In the genomic region with DNA sequence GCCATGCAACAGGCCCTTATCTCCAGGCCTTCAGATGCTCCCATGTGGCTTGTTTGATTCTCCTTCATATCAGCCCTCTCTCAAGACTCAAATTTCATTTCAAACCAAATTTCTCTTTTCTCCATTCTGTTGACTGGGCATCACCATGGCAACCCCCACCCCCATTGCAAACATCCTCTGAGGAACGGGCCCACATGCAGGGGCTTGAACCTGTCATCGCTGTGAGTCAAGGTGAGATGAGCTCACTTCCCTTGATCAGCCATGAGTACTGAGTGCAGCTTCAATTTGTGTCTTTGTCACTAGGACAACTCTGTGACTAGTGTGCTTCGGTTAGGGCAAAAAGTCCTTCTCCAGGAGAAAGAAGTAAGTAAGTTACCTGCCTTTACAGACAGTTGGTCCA, we compare ENCODE assay signal across 10 cellular contexts. TPM values are rescaled to one million over a fixed set of nuclear protein-coding genes. Genes with fewer than 3 reads are reported as not detected.
DNase-seq lines count a peak whose midpoint lies in the region; ATAC-seq and TF ChIP-seq lines count a peak whose summit lies in the region.
"Had no signal": no experiment of that assay in that cellular context is flagged by ENCODE, and none has a peak within 500 bp of the region (broad histone marks: within the 10 kb centered on the region; RNA-seq: fewer than 3 reads in every experiment).

No MANE protein-coding gene starts in this region.

- WGBS in SK-N-SH (ENCODE audit: low lambda C conversion rate), result 61% methylated on average over 3 of the region's 3 CpGs

- H4K20me1 ChIP-seq in SK-N-SH (ENCODE audit: insufficient read depth), result no peaks in the 10 kb centered on the region

- H3K79me2 ChIP-seq in SK-N-SH (ENCODE audit: insufficient read depth), result no peaks in the 10 kb centered on the region

- POLR2A ChIA-PET in SK-N-SH (lab: Yijun Ruan, JAX), result no interaction called here

- TF ChIP-seq EP300 in SK-N-SH (IDR thresholded peaks at IDR 0.05; ENCODE audit: borderline replicate concordance in 1 of 2, low read depth in 1 of 2, low read length in 1 of 2), result no peak

- ATAC-seq in SK-N-SH treated with all-trans-retinoic acid at 6 μM for 48 hours, result no peak
- ATAC-seq in HG03565 (IDR thresholded peaks at IDR 0.05; ENCODE audit: unreplicated experiment), result no peak
- ATAC-seq in HG03521 (IDR thresholded peaks at IDR 0.05; ENCODE audit: unreplicated experiment), result no peak
- ATAC-seq: A549 had no signal

- H3K4me2 ChIP-seq in SK-N-SH, result no peak overlapping the region
- H3K4me2 ChIP-seq: A549 had no signal

- H3K9ac ChIP-seq in SK-N-SH, result no peak overlapping the region

- CTCF ChIA-PET in SK-N-SH (lab: Yijun Ruan, JAX), result interaction anchor here (0.7 to 3.2 kb wide), 4 partner anchors 9 to 124 kb away, joined by 3 to 14 read pairs (median 4); no protein-coding TSS in a partner anchor

- no peak overlapping the region for H2AFZ ChIP-seq in SK-N-SH (ENCODE audit: low read depth)

- no peak overlapping the region for H3K27ac ChIP-seq in SK-N-SH (ENCODE audit: low read depth in 2 of 2, low read length in 1 of 2)
- H3K27ac ChIP-seq: A549 had no signal

- no peak for TF ChIP-seq CTCF in SK-N-SH (IDR thresholded peaks at IDR 0.05)

- H3K36me3 ChIP-seq in SK-N-SH (replicated peaks in 1 of 2; ENCODE audit: control insufficient read depth in 1 of 2, insufficient read depth in 2 of 2, low read length in 1 of 2), result no peaks in the 10 kb centered on the region

- H3K4me3 ChIP-seq in SK-N-SH (ENCODE audit: low read depth in 2 of 2, low read length in 1 of 2), result no peak overlapping the region
- H3K4me3 ChIP-seq: A549 had no signal

- no peak for TF ChIP-seq RAD21 in SK-N-SH (IDR thresholded peaks at IDR 0.05; ENCODE audit: low read length)

- DNase-seq in SK-N-SH, result no peak
- peak; percentile 29 for DNase-seq in activated CD4-positive, alpha-beta T cell treated with anti-CD3 and anti-CD28 coated beads, Interleukin-2, amount 50 U/mL, for 1 hour
- peak; percentile 78 for DNase-seq in glomerular visceral epithelial cell (ENCODE audit: extremely low spot score)
- DNase-seq in stimulated activated CD8-positive, alpha-beta memory T cell treated with anti-CD3 and anti-CD28 coated beads, Interleukin-4, amount 100 ng/mL, for 48 hours, result peak; percentile 62
- no peak for DNase-seq in midbrain (lab: John Stamatoyannopoulos, UW)
- DNase-seq: erythroblast had no signal

- no peaks in the 10 kb centered on the region for H3K9me2 ChIP-seq in SK-N-SH

- H3K4me1 ChIP-seq in SK-N-SH (ENCODE audit: control insufficient read depth in 1 of 2, insufficient read depth in 2 of 2, low read depth in 1 of 2, low read length in 1 of 2), result peaks cover 0 to 6% of the 10 kb centered on the region in 2 experiments; a peak in 1 of 4 replicates
- H3K4me1 ChIP-seq: A549 had no signal

- H3F3A ChIP-seq in SK-N-SH (replicated peaks; ENCODE audit: insufficient read depth), result no peaks in the 10 kb centered on the region

- no peaks in the 10 kb centered on the region for H3K27me3 ChIP-seq in SK-N-SH (ENCODE audit: insufficient read depth)

- no peaks in the 10 kb centered on the region for H3K9me3 ChIP-seq in SK-N-SH
- H3K9me3 ChIP-seq: A549 had no signal

TF ChIP-seq in SK-N-SH, 30 proteins besides CTCF, POLR2A, EP300 and RAD21:
- TF ChIP-seq FOSL2 (IDR thresholded peaks at IDR 0.05; ENCODE audit: borderline replicate concordance, low read depth) (0 out of 2 replicates have a peak, but pooled peaks have one; percentile 15), USF2 (IDR thresholded peaks at IDR 0.05; ENCODE audit: borderline replicate concordance, low read depth, low read length) (no peak)
- TF ChIP-seq, protein P1, sequence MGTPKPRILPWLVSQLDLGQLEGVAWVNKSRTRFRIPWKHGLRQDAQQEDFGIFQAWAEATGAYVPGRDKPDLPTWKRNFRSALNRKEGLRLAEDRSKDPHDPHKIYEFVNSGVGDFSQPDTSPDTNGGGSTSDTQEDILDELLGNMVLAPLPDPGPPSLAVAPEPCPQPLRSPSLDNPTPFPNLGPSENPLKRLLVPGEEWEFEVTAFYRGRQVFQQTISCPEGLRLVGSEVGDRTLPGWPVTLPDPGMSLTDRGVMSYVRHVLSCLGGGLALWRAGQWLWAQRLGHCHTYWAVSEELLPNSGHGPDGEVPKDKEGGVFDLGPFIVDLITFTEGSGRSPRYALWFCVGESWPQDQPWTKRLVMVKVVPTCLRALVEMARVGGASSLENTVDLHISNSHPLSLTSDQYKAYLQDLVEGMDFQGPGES (IDR thresholded peaks at IDR 0.05; ENCODE audit: low read depth, low read length), result no peak
TF ChIP-seq in SK-N-SH: peak in this region for 1.

TF ChIP-seq in SK-N-SH treated with all-trans-retinoic acid at 6 μM for 48 hours, 23 proteins besides CTCF, POLR2A, EP300 and RAD21:
- no peak for TF ChIP-seq GLIS3 (CRISPR knock-in tag; IDR thresholded peaks at IDR 0.05)
- no peak for TF ChIP-seq TCF4 (CRISPR knock-in tag; IDR thresholded peaks at IDR 0.05; ENCODE audit: borderline replicate concordance)
- no peak for TF ChIP-seq PPARA (CRISPR knock-in tag; IDR thresholded peaks at IDR 0.05; ENCODE audit: borderline replicate concordance)
TF ChIP-seq in SK-N-SH treated with all-trans-retinoic acid at 6 μM for 48 hours: peak in this region for 0.

RNA-seq across cellular contexts. Expression of gene CALML3, which starts 41.8 kb away (rescaled TPM):
- polyA plus RNA-seq in SK-N-SH (2012; rRNA removed), result not detected in 2 replicates
- not detected in 2 replicates for polyA plus RNA-seq in SK-N-SH (2012; cell fraction: cytosol; rRNA removed)
- not detected in 2 replicates for polyA plus RNA-seq in SK-N-SH (2012; cell fraction: nucleus; rRNA removed)
- polyA plus RNA-seq: A549 had no signal

Comparison
In these comparisons a context has a peak if more than half of its experiments do, and no peak if none do; other contexts are left out.
1. DNase-seq: peak in activated CD4-positive, alpha-beta T cell treated with anti-CD3 and anti-CD28 coated beads, Interleukin-2, amount 50 U/mL, for 1 hour (single experiment), glomerular visceral epithelial cell (single experiment) and stimulated activated CD8-positive, alpha-beta memory T cell treated with anti-CD3 and anti-CD28 coated beads, Interleukin-4, amount 100 ng/mL, for 48 hours (single experiment); none in SK-N-SH (single experiment) and midbrain (single experiment).